In the genomic region with DNA sequence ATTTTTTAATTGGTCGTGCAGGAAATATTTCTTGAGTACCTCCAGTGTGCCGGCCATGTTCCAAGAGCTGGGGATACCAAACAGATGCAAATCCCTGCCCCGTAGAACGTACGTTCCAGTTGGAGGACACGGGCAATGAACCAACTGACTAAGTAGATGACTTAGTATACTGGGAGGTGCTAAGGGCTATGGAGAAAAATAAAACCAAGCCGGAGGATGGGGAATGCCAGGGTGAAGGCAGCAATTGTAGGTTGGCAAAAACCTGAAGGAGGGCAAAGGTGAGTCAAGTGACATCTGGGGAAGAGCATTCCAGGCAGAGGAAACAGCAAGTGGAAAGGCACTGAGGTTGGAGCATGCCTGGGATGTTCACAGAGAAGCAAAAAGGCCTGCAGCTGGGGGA, we compare ENCODE assay signal across 21 cellular contexts. TPM values are rescaled to one million over a fixed set of nuclear protein-coding genes. Genes with fewer than 3 reads are reported as not detected.
"Had no signal": no experiment of that assay in that cellular context is flagged by ENCODE, and none has a peak within 500 bp of the region (broad histone marks: within the 10 kb centered on the region; RNA-seq: fewer than 3 reads in every experiment).

No MANE protein-coding gene starts in this region.

- H3K4me3 ChIP-seq: coronary artery, esophagus squamous epithelium, heart right ventricle, lung, psoas muscle, sigmoid colon, suprapubic skin, transverse colon, upper lobe of right lung, uterus had no signal

- H3K27ac Mint-ChIP-seq: memory B cell; natural killer cell; stimulated activated naive CD8-positive, alpha-beta T cell treated with anti-CD3 and anti-CD28 coated beads, Interleukin-15, amount 100 ng/mL, for 72 hours had no signal

- H3K36me3 Mint-ChIP-seq: memory B cell, natural killer cell had no signal

- H3K9me3 ChIP-seq: esophagus squamous epithelium, heart right ventricle, psoas muscle, sigmoid colon, suprapubic skin, transverse colon, upper lobe of right lung, uterus had no signal

- H3K27me3 ChIP-seq: esophagus squamous epithelium, heart right ventricle, sigmoid colon, suprapubic skin, transverse colon, upper lobe of right lung, uterus had no signal

- H3K9me3 Mint-ChIP-seq: natural killer cell had no signal

- ATAC-seq: heart right ventricle, natural killer cell, psoas muscle, right cardiac atrium, upper lobe of right lung had no signal

- H3K36me3 ChIP-seq: esophagus squamous epithelium, heart right ventricle, sigmoid colon, suprapubic skin, transverse colon, upper lobe of right lung, uterus had no signal

- H3K27me3 Mint-ChIP-seq: stimulated activated naive CD8-positive, alpha-beta T cell treated with anti-CD3 and anti-CD28 coated beads, Interleukin-15, amount 100 ng/mL, for 72 hours had no signal

- H3K27ac ChIP-seq: coronary artery, esophagus squamous epithelium, heart right ventricle, psoas muscle, sigmoid colon, suprapubic skin, transverse colon, upper lobe of right lung, uterus had no signal

- H3K4me1 ChIP-seq: suprapubic skin, uterus had no signal

- DNase-seq: dermis blood vessel endothelial cell; effector memory CD4-positive, alpha-beta T cell; esophagus squamous epithelium; foreskin melanocyte; glutamatergic neuron; heart right ventricle; hippocampal formation; natural killer cell; psoas muscle; sigmoid colon; stimulated activated naive CD4-positive, alpha-beta T cell; stimulated activated naive CD8-positive, alpha-beta T cell treated with anti-CD3 and anti-CD28 coated beads, Interleukin-15, amount 100 ng/mL, for 72 hours; transverse colon; upper lobe of right lung; uterus had no signal

- H3K4me3 Mint-ChIP-seq: memory B cell; natural killer cell; stimulated activated naive CD8-positive, alpha-beta T cell treated with anti-CD3 and anti-CD28 coated beads, Interleukin-15, amount 100 ng/mL, for 72 hours had no signal

RNA-seq across cellular contexts. Expression of gene VSIR, which starts 6.8 kb away (rescaled TPM):
- polyA plus RNA-seq: neural cell had no signal
